ENCODE assay signal across 8 cellular contexts in the genomic region with DNA sequence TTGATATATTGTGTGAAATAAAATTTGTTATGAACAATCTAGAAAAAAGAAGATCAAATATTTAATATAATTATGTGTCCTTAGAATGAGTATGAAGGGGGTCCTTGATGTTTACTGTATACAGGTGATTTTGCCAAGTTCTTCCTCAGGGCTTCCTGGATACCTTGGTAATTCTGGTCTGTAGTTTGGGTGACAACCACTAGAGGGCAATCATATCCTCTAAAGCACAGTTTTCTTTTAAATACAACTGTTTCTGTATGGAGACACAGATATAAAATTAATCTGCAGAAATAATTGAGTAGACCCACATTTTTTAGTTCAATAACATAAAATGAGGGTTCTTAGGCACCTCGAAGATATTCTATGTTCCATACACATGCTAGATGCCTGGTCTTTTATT.
A peak's percentile ranks its signal among the peaks of the same experiment; 100 is the strongest.
DNase-seq lines count a peak whose midpoint lies in the region; ATAC-seq and TF ChIP-seq lines count a peak whose summit lies in the region.

No MANE protein-coding gene starts in this region.

- H3K27me3 ChIP-seq in neural progenitor cell: no peaks in the 10 kb centered on the region

- H3K9ac ChIP-seq in neural progenitor cell: no peak overlapping the region

- H3F3A ChIP-seq in neural progenitor cell (ENCODE audit: low read depth): no peaks in the 10 kb centered on the region

- BruUV-seq in Calu3 (replicated peaks; lab: Mats Ljungman, UMichigan): no TSS peak

- H3K4me1 ChIP-seq in neural progenitor cell: no peaks in the 10 kb centered on the region

- TF ChIP-seq CTCF in Calu3 (IDR thresholded peaks at IDR 0.05; ENCODE audit: unreplicated experiment) (no peak), choroid plexus epithelial cell (conservative IDR thresholded peaks at IDR 0.05; ENCODE audit: low read depth, low read length) (peak; percentile 44), neural progenitor cell (IDR thresholded peaks at IDR 0.05) (peak; percentile 70)

- no peaks in the 10 kb centered on the region for H4K20me1 ChIP-seq in neural progenitor cell (ENCODE audit: low read depth)

- no peak overlapping the region for H3K4me2 ChIP-seq in neural progenitor cell

- no peaks in the 10 kb centered on the region for H3K9me3 ChIP-seq in neural progenitor cell (ENCODE audit: low read depth)

- H3K36me3 ChIP-seq in neural progenitor cell: no peaks in the 10 kb centered on the region

- intact Hi-C loops in Calu3 (cut with micrococcal nuclease; ENCODE audit: unreplicated experiment): no loop called here

- no peaks in the 10 kb centered on the region for H3K27me3 Mint-ChIP-seq in Calu3 (ENCODE audit: unreplicated experiment)
- H3K27me3 Mint-ChIP-seq in neural progenitor cell (ENCODE audit: insufficient read depth, low read depth): no peaks in the 10 kb centered on the region

- H3K4me3 Mint-ChIP-seq in Calu3 (ENCODE audit: low read depth, unreplicated experiment): no peak overlapping the region
- no peak overlapping the region for H3K4me3 Mint-ChIP-seq in neural progenitor cell

- ATAC-seq in GM18861 (IDR thresholded peaks at IDR 0.05; ENCODE audit: unreplicated experiment): peak; percentile 89
- no peak for ATAC-seq in HG03571 (IDR thresholded peaks at IDR 0.05; ENCODE audit: unreplicated experiment)
- ATAC-seq in HG02840 (IDR thresholded peaks at IDR 0.05; ENCODE audit: low FRiP score, unreplicated experiment): no peak

- no peak overlapping the region for H3K27ac Mint-ChIP-seq in Calu3 (ENCODE audit: unreplicated experiment)
- H3K27ac Mint-ChIP-seq in neural progenitor cell: no peak overlapping the region

- H3K4me3 ChIP-seq in choroid plexus epithelial cell (ENCODE audit: low read depth, low read length) (no peak overlapping the region), neural progenitor cell (no peak overlapping the region)

- CTCF ChIA-PET in Calu3 (lab: Charles Lee): no interaction called here

- H3K4me1 Mint-ChIP-seq in Calu3 (ENCODE audit: low read depth, unreplicated experiment): no peaks in the 10 kb centered on the region
- H3K4me1 Mint-ChIP-seq in neural progenitor cell: no peaks in the 10 kb centered on the region

- no peaks in the 10 kb centered on the region for H3K79me2 ChIP-seq in neural progenitor cell (ENCODE audit: low read depth)

- H3K36me3 Mint-ChIP-seq in Calu3 (ENCODE audit: insufficient read depth, unreplicated experiment) (no peaks in the 10 kb centered on the region), neural progenitor cell (no peaks in the 10 kb centered on the region)

- no peak overlapping the region for H2AFZ ChIP-seq in neural progenitor cell (replicated peaks)

- DNase-seq in Calu3 (peak; percentile 21), NCI-H1092 (lab: John Stamatoyannopoulos, UW) (peak; percentile 23), choroid plexus epithelial cell (ENCODE audit: low read depth) (peak; percentile 13), neural progenitor cell (ENCODE audit: low spot score) (peak; percentile 38), HCEC 1CT (no peak)

- H3K27ac ChIP-seq in neural progenitor cell: no peak overlapping the region

- H3K9me3 Mint-ChIP-seq in Calu3 (ENCODE audit: low read depth, unreplicated experiment): peaks cover 3% of the 10 kb centered on the region
- peaks cover 3% of the 10 kb centered on the region for H3K9me3 Mint-ChIP-seq in neural progenitor cell
